In genomic region chr19:33866696-33867095, GRCh38 we compare ENCODE assay signal across 29 cellular contexts.
"Had no signal": no experiment of that assay in that cellular context is flagged by ENCODE, and none has a peak within 500 bp of the region (broad histone marks: within the 10 kb centered on the region; RNA-seq: fewer than 3 reads in every experiment).

No MANE protein-coding gene starts in this region.

- DNase-seq: activated CD4-positive, alpha-beta T cell treated with anti-CD3 and anti-CD28 coated beads for 1 hour; activated CD4-positive, alpha-beta T cell treated with anti-CD3 and anti-CD28 coated beads for 48 hours; activated CD4-positive, alpha-beta T cell treated with anti-CD3 and anti-CD28 coated beads, Interleukin-2, amount 50 U/mL, for 4 hours; activated CD4-positive, CD25-positive, alpha-beta regulatory T cell; activated CD8-positive, alpha-beta T cell treated with anti-CD3 and anti-CD28 coated beads for 36 hours; activated effector memory CD4-positive, alpha-beta T cell treated with anti-CD3 and anti-CD28 coated beads, Interleukin-2, amount 50 U/mL, for 16 hours; activated naive CD4-positive, alpha-beta T cell; activated naive CD4-positive, alpha-beta T cell treated with anti-CD3 and anti-CD28 coated beads, Interleukin-2, amount 50 U/mL, for 16 hours; activated naive CD8-positive, alpha-beta T cell treated with anti-CD3 and anti-CD28 coated beads for 36 hours; activated T-cell treated with anti-CD3 and anti-CD28 coated beads, Interleukin-2, amount 50 U/mL, for 1 hour; activated T-cell treated with anti-CD3 and anti-CD28 coated beads, Interleukin-2, amount 50 U/mL, for 72 hours; amniotic stem cell; aorta; NCI-H1105; NCI-H1417 treated with DMSO at 0.1 percent for 48 hours; NCI-H187 treated with DMSO at 0.1 percent for 48 hours; NCI-H2081; NCI-H226; NCI-H446 treated with DMSO at 0.1 percent for 48 hours; NCI-H524; PC-3; Peyer's patch; T1000; WERI-Rb-1 had no signal

- H3K9me3 ChIP-seq: Peyer's patch had no signal

- H3K36me3 ChIP-seq: cardiac muscle cell, Peyer's patch, WERI-Rb-1 had no signal

- H3K27me3 ChIP-seq: cardiac muscle cell, Peyer's patch had no signal

- H3K27ac ChIP-seq: cardiac muscle cell, Peyer's patch, RWPE1, WERI-Rb-1 had no signal

- H3K4me3 ChIP-seq: cardiac muscle cell, K562, Peyer's patch had no signal

- ATAC-seq: activated CD8-positive, alpha-beta T cell treated with anti-CD3 and anti-CD28 coated beads for 36 hours; activated T-cell treated with anti-CD3 and anti-CD28 coated beads, Interleukin-2, amount 50 U/mL, for 72 hours; activated T-helper 17 cell treated with anti-CD3 and anti-CD28 coated beads, Interleukin-2, amount 50 U/mL, for 72 hours; K562; PC-3; Right ventricle myocardium inferior had no signal
